ENCODE assay signal across 1 cellular context in the genomic region with DNA sequence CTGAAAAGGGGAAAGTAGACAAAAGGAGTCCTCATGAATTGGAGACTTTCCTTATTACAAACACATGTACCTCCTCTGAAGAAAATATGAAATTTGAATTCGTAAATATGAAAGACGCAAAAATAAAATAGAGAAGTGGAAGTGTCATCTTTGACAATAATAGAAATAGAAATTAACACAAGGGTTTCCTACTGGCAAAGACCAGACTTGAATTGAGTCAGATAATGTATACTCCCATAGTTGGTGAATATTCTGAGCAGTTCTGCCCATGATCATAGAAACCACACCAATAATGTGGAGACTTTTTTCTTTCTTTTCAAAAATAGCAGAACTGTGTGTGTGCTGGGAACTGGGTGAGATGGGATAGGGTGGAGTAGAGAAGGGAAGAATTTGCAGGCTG.
TF ChIP-seq lines count a peak whose summit lies in the region.

No MANE protein-coding gene starts in this region.

TF ChIP-seq in WTC11, 78 proteins besides CTCF, POLR2A, EP300 and RAD21 (continued from another document):
- TF ChIP-seq, protein P1, sequence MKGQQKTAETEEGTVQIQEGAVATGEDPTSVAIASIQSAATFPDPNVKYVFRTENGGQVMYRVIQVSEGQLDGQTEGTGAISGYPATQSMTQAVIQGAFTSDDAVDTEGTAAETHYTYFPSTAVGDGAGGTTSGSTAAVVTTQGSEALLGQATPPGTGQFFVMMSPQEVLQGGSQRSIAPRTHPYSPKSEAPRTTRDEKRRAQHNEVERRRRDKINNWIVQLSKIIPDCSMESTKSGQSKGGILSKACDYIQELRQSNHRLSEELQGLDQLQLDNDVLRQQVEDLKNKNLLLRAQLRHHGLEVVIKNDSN (CRISPR knock-in tag; IDR thresholded peaks at IDR 0.05): no peak
- no peak for TF ChIP-seq SOX15 (CRISPR knock-in tag; IDR thresholded peaks at IDR 0.05)
TF ChIP-seq in WTC11: peak in this region for 0.
